Comparison of ENCODE assay signal across 8 cellular contexts in the genomic region with DNA sequence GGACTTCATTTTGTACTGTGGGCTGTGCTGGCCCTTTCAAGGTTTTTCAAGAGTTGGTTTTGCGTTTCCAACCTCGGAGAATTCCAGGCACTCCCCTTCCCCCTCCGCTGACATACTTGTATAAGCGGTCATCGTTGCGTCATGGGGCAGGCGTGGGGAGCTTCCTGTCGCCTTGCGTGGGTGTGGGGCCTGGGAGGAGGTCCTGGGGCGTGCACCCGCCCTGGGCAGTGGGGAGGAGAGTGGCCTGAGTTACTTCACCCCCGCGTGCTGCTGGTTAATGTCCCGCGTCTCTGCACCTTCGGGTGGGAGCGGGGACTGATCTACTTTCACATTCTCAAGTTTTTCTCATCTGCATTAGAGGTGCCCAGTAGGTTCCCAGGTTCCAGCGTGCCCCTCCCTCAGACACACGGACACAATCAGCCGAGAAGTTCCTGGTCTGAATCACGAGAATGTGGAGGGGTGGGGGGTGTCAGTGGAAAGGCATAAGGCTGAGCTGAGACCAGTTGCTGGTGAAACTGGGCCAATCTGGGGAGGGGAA. TPM values are rescaled to one million over a fixed set of nuclear protein-coding genes. Genes with fewer than 3 reads are reported as not detected.
DNase-seq lines count a peak whose midpoint lies in the region; ATAC-seq and TF ChIP-seq lines count a peak whose summit lies in the region.

No MANE protein-coding gene starts in this region.

- TF ChIP-seq CTCF in esophagus muscularis mucosa (IDR thresholded peaks at IDR 0.05) (no peak), testis (IDR thresholded peaks at IDR 0.05) (no peak)

- 0% methylated on average over 14 of the region's 21 CpGs for WGBS in esophagus muscularis mucosa
- WGBS in testis, 2 donors = 30 to 51% methylated on average over 20 to 21 of the region's 21 CpGs

- intact Hi-C loops in esophagus muscularis mucosa (cut with DNase I) = loop anchor here (10.0 kb wide), 1 partner anchor 690 kb away; no protein-coding TSS in a partner anchor
- intact Hi-C loops in testis (cut with DNase I; ENCODE audit: low total_unique reads) = loop anchor here (5.0 kb wide), 1 partner anchor 37 kb away; the partner anchor contains the start of genes NACC1 and TRMT1

- TF ChIP-seq POLR2A in esophagus muscularis mucosa (IDR thresholded peaks at IDR 0.05; ENCODE audit: low read depth) = peak; percentile 74
- TF ChIP-seq POLR2A in testis (IDR thresholded peaks at IDR 0.05) = no peak

- H3K9me3 ChIP-seq in esophagus muscularis mucosa (no peaks in the 10 kb centered on the region), testis (no peaks in the 10 kb centered on the region)

- peaks cover 48% of the 10 kb centered on the region for H3K36me3 Mint-ChIP-seq in activated T-cell treated with anti-CD3 and anti-CD28 coated beads, Interleukin-2, amount 50 U/mL, for 24 hours (ENCODE audit: low read depth)
- H3K36me3 Mint-ChIP-seq in naive B cell = peaks cover 17 to 24% of the 10 kb centered on the region in 2 donors

- TF ChIP-seq EP300 in esophagus muscularis mucosa (IDR thresholded peaks at IDR 0.05) = peak; percentile 54

- H3K27ac Mint-ChIP-seq in activated T-cell treated with anti-CD3 and anti-CD28 coated beads, Interleukin-2, amount 50 U/mL, for 24 hours = peak overlapping the region; percentile 99
- peak overlapping the region; percentile 99 to 100 (median 100) for H3K27ac Mint-ChIP-seq in naive B cell

- no peaks in the 10 kb centered on the region for H3K9me3 Mint-ChIP-seq in activated T-cell treated with anti-CD3 and anti-CD28 coated beads, Interleukin-2, amount 50 U/mL, for 24 hours
- peaks cover 0 to 6% (median 0%) of the 10 kb centered on the region in 7 donors for H3K9me3 Mint-ChIP-seq in naive B cell

- H3K4me3 Mint-ChIP-seq in activated T-cell treated with anti-CD3 and anti-CD28 coated beads, Interleukin-2, amount 50 U/mL, for 24 hours = peak overlapping the region; percentile 99
- peak overlapping the region; percentile 89 to 99 (median 98) for H3K4me3 Mint-ChIP-seq in naive B cell

- H3K36me3 ChIP-seq in esophagus muscularis mucosa (peaks cover 0 to 20% (median 0%) of the 10 kb centered on the region in 4 donors), testis (ENCODE audit: low read depth, missing control alignments) (no peaks in the 10 kb centered on the region)

- peak; percentile 47 for DNase-seq in activated gamma-delta T cell treated with Interleukin-2 at 50 U/mL for 16 hours
- DNase-seq in activated gamma-delta T cell (lab: John Stamatoyannopoulos, UW) = no peak
- peak; percentile 53 for DNase-seq in NOMO-1 treated with DMSO at 0.1 percent for 48 hours (lab: John Stamatoyannopoulos, UW; ENCODE audit: unreplicated experiment)
- DNase-seq in activated T-cell treated with anti-CD3 and anti-CD28 coated beads, Interleukin-2, amount 50 U/mL, for 24 hours = peak; percentile 79
- peak; percentile 98 for DNase-seq in esophagus muscularis mucosa (ENCODE audit: extremely low spot score)
- peak; percentile 59 for DNase-seq in naive B cell
- peak; percentile 77 for DNase-seq in testis
- no peak for DNase-seq in 8988T

- peak overlapping the region; percentile 70 to 95 (median 94) for H3K4me3 ChIP-seq in esophagus muscularis mucosa
- H3K4me3 ChIP-seq in testis = peak overlapping the region; percentile 73 to 78

- H3K27me3 ChIP-seq in esophagus muscularis mucosa = no peaks in the 10 kb centered on the region
- H3K27me3 ChIP-seq in testis = no peaks in the 10 kb centered on the region

- H3K27ac ChIP-seq in esophagus muscularis mucosa (replicated peaks in 1 of 4) (peak overlapping the region; percentile 95 to 100 (median 98)), testis (peak overlapping the region; percentile 60 to 96)

- ATAC-seq in naive B cell (ENCODE audit: low read depth in 2 of 2) = no peak

- H3K4me1 ChIP-seq in esophagus muscularis mucosa (peaks cover 20 to 44% (median 36%) of the 10 kb centered on the region in 4 donors), testis (peaks cover 18% of the 10 kb centered on the region)

- H3K27me3 Mint-ChIP-seq in activated T-cell treated with anti-CD3 and anti-CD28 coated beads, Interleukin-2, amount 50 U/mL, for 24 hours = no peaks in the 10 kb centered on the region
- H3K27me3 Mint-ChIP-seq in naive B cell = peaks cover 0 to 3% (median 0%) of the 10 kb centered on the region in 3 donors

- peaks cover 37% of the 10 kb centered on the region for H3K4me1 Mint-ChIP-seq in activated T-cell treated with anti-CD3 and anti-CD28 coated beads, Interleukin-2, amount 50 U/mL, for 24 hours (ENCODE audit: low read depth)
- peaks cover 47 to 79% (median 52%) of the 10 kb centered on the region in 3 donors for H3K4me1 Mint-ChIP-seq in naive B cell

RNA-seq across cellular contexts. Expression of gene IER2, which starts 4.1 kb away (rescaled TPM):
- total RNA-seq in esophagus muscularis mucosa (100 to 1,000 TPM in 1 of 4 donors, 10 to 100 TPM in 3; 29.1 to 144 (median 62.3) TPM), testis (10 to 100 TPM; 18.1 to 29.4 TPM)
- polyA plus RNA-seq in naive B cell (ENCODE audit: low read depth in 6 of 6) (1,000 to 10,000 TPM in 2 of 6 donors, 100 to 1,000 TPM in 4; 351 to 1,131 (median 562) TPM), testis (ENCODE audit: insufficient read depth, low read depth, low replicate concordance) (23.3 TPM)

RNA-seq across cellular contexts. Expression of gene STX10, which starts 4.1 kb away (rescaled TPM):
- total RNA-seq in esophagus muscularis mucosa (10 to 100 TPM; 50.2 to 62.6 (median 56.6) TPM), testis (10 to 100 TPM; 27.2 to 37.6 TPM)
- polyA plus RNA-seq in naive B cell (ENCODE audit: low read depth in 6 of 6) (10 to 100 TPM; 48.2 to 84.3 (median 60.0) TPM), testis (ENCODE audit: insufficient read depth, low read depth, low replicate concordance) (18.1 TPM)

RNA-seq across cellular contexts. Expression of gene NACC1, which starts 36.2 kb away (rescaled TPM):
- total RNA-seq in esophagus muscularis mucosa (10 to 100 TPM; 24.5 to 61.6 (median 29.6) TPM), testis (100 to 1,000 TPM in 1 of 2 donors, 10 to 100 TPM in 1; 75.9 to 102 TPM)
- polyA plus RNA-seq in naive B cell (ENCODE audit: low read depth in 6 of 6) (1 to 10 TPM in 2 of 6 donors, under 1 TPM in 4; 0.47 to 1.4 (median 0.67) TPM), testis (ENCODE audit: insufficient read depth, low read depth, low replicate concordance) (38.2 TPM)

RNA-seq across cellular contexts. Expression of gene TRMT1, which starts 37.8 kb away (rescaled TPM):
- 10 to 100 TPM; 21.4 to 27.6 (median 26.9) TPM for total RNA-seq in esophagus muscularis mucosa
- 10 to 100 TPM; 20.2 to 36.3 (median 24.1) TPM for polyA plus RNA-seq in naive B cell (ENCODE audit: low read depth in 6 of 6)
- total RNA-seq in testis = 10 to 100 TPM; 44.8 to 50.0 TPM
- 35.9 TPM for polyA plus RNA-seq in testis (ENCODE audit: insufficient read depth, low read depth, low replicate concordance)

RNA-seq across cellular contexts. Expression of gene LYL1, which starts 51.7 kb away (rescaled TPM):
- total RNA-seq in esophagus muscularis mucosa (10 to 100 TPM; 11.9 to 20.2 (median 17.0) TPM), testis (10 to 100 TPM; 15.9 to 35.8 TPM)
- polyA plus RNA-seq in naive B cell (ENCODE audit: low read depth in 6 of 6) (10 to 100 TPM; 39.9 to 88.3 (median 50.8) TPM), testis (ENCODE audit: insufficient read depth, low read depth, low replicate concordance) (21.9 TPM)

Comparison
In these comparisons a context has a peak if more than half of its experiments do, and no peak if none do; other contexts are left out.
1. DNase-seq: peak in activated gamma-delta T cell treated with Interleukin-2 at 50 U/mL for 16 hours (single experiment), NOMO-1 treated with DMSO at 0.1 percent for 48 hours (single experiment), activated T-cell treated with anti-CD3 and anti-CD28 coated beads, Interleukin-2, amount 50 U/mL, for 24 hours (single experiment), esophagus muscularis mucosa (single experiment), naive B cell (single experiment) and testis (single experiment); none in activated gamma-delta T cell (single experiment) and 8988T (single experiment).